21 cellular contexts compared by ENCODE assay signal in the genomic region with DNA sequence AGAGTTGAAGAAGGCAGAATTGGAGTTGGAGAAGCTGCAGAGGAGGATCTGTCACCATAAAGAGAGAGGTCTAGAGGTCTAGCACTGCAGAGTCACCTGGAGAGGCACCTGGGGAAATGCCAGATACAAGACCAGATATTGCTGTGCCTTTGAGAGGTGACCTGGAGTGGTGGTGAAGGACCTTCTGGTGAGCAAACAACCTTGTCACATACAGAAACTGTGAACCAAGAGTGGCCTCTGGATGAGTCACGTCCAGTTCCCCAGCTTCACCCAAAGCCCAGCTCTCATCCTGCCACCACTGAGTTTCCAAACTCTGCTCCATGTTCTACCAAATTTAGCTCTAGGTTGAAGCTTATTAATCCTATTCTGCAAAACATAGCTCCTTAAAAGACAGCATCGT.
DNase-seq lines count a peak whose midpoint lies in the region; ATAC-seq, FAIRE-seq and TF ChIP-seq lines count a peak whose summit lies in the region.
"Had no signal": no experiment of that assay in that cellular context is flagged by ENCODE, and none has a peak within 500 bp of the region (broad histone marks: within the 10 kb centered on the region; RNA-seq: fewer than 3 reads in every experiment).

No MANE protein-coding gene starts in this region.

- BruUV-seq in HepG2 (replicated peaks; lab: Mats Ljungman, UMichigan) (no TSS peak), endothelial cell of umbilical vein (replicated peaks; lab: Mats Ljungman, UMichigan) (no TSS peak)

- TF ChIP-seq RAD21 in HepG2 (CRISPR knock-in tag; IDR thresholded peaks at IDR 0.05) = no peak

- H3K36me3 ChIP-seq in right lobe of liver (no peaks in the 10 kb centered on the region), HepG2 (replicated peaks in 1 of 2; ENCODE audit: control insufficient read depth in 1 of 2, insufficient read depth in 2 of 2, low read length in 2 of 2) (no peaks in the 10 kb centered on the region), endothelial cell of umbilical vein (ENCODE audit: control insufficient read depth in 2 of 2, extremely low read depth in 1 of 2, insufficient read depth in 2 of 2, low read length in 2 of 2) (no peaks in the 10 kb centered on the region), upper lobe of right lung (no peaks in the 10 kb centered on the region), BE2C (no peaks in the 10 kb centered on the region)
- H3K36me3 ChIP-seq: BLaER1 treated with 17β-estradiol and CSF1 and Interleukin-3, amounts not matched to agents 10 nM and 100 nM had no signal

- FAIRE-seq in HepG2 (lab: Jason Lieb, UNC) (no peak), endothelial cell of umbilical vein (lab: Jason Lieb, UNC) (no peak)
- FAIRE-seq: A204.1, D721Med, G401.6, GM12891, GM19239 had no signal

- H3K4me1 ChIP-seq in right lobe of liver = peaks cover 0 to 11% (median 2%) of the 10 kb centered on the region in 4 donors
- no peaks in the 10 kb centered on the region for H3K4me1 ChIP-seq in HepG2 (ENCODE audit: insufficient read depth, low read length)
- H3K4me1 ChIP-seq in endothelial cell of umbilical vein (ENCODE audit: control insufficient read depth, extremely low read depth, insufficient read depth, low read length) = peaks cover 43% of the 10 kb centered on the region
- H3K4me1 ChIP-seq in upper lobe of right lung = peaks cover 7% of the 10 kb centered on the region
- H3K4me1 ChIP-seq in BE2C = no peaks in the 10 kb centered on the region
- H3K4me1 ChIP-seq: BLaER1 treated with 17β-estradiol and CSF1 and Interleukin-3, amounts not matched to agents 10 nM and 100 nM; Caco-2 had no signal

- DNase-seq in right lobe of liver = no peak
- DNase-seq in HepG2 (ENCODE audit: low spot score) = no peak
- no peak for DNase-seq in endothelial cell of umbilical vein (ENCODE audit: low read depth, low spot score)
- no peak for DNase-seq in upper lobe of right lung
- no peak for DNase-seq in cerebellum (ENCODE audit: low spot score)
- no peak for DNase-seq in BE2C
- DNase-seq: 8988T; ACHN; Caco-2; Calu3; CD4-positive, alpha-beta T cell; CD8-positive, alpha-beta T cell; DMS79 treated with DMSO at 0.1 percent for 48 hours; GF-D8 had no signal

- H4K20me1 ChIP-seq in HepG2 (ENCODE audit: insufficient read depth, low read length) (no peaks in the 10 kb centered on the region), endothelial cell of umbilical vein (replicated peaks; ENCODE audit: control insufficient read depth, extremely low read depth, insufficient read depth, low read length) (no peaks in the 10 kb centered on the region)
- H4K20me1 ChIP-seq: BLaER1 treated with 17β-estradiol and CSF1 and Interleukin-3, amounts not matched to agents 10 nM and 100 nM had no signal

- ATAC-seq in right lobe of liver = peak in 3 of 4 donors; percentile 28 to 82 (median 75)
- ATAC-seq in HepG2 = no peak
- peak; percentile 29 for ATAC-seq in upper lobe of right lung
- ATAC-seq: CD8-positive, alpha-beta T cell had no signal

- no peak overlapping the region for H3K4me2 ChIP-seq in HepG2 (ENCODE audit: low read depth, low read length)
- H3K4me2 ChIP-seq in endothelial cell of umbilical vein (ENCODE audit: insufficient read depth, low read length) = no peak overlapping the region
- H3K4me2 ChIP-seq: BLaER1 treated with 17β-estradiol and CSF1 and Interleukin-3, amounts not matched to agents 10 nM and 100 nM had no signal

- 66% methylated on average over 2 of the region's 2 CpGs for WGBS in right lobe of liver (ENCODE audit: insufficient coverage, low coverage, low lambda C conversion rate, missing lambda C conversion rate)
- 0% methylated on average over 1 of the region's 2 CpGs for WGBS in HepG2 (ENCODE audit: low lambda C conversion rate)

- POLR2A ChIA-PET in HepG2 (lab: Yijun Ruan, JAX) (no interaction called here), endothelial cell of umbilical vein (lab: Charles Lee) (no interaction called here)

- H3K4me3 ChIP-seq in right lobe of liver = no peak overlapping the region
- H3K4me3 ChIP-seq in HepG2 (replicated peaks in 1 of 3; ENCODE audit: insufficient read depth in 1 of 3, low read depth in 2 of 3, low read length in 3 of 3) = no peak overlapping the region
- no peak overlapping the region for H3K4me3 ChIP-seq in endothelial cell of umbilical vein (replicated peaks in 1 of 3; ENCODE audit: insufficient read depth in 1 of 3, low read depth in 1 of 3, low read length in 3 of 3)
- H3K4me3 ChIP-seq in upper lobe of right lung = no peak overlapping the region
- H3K4me3 ChIP-seq in BE2C (ENCODE audit: low read depth, low read length) = no peak overlapping the region
- H3K4me3 ChIP-seq: BLaER1 treated with 17β-estradiol and CSF1 and Interleukin-3, amounts not matched to agents 10 nM and 100 nM had no signal

- H3K79me2 ChIP-seq in HepG2 (ENCODE audit: insufficient read depth, low read length) (no peaks in the 10 kb centered on the region), endothelial cell of umbilical vein (ENCODE audit: control insufficient read depth, insufficient read depth, low read length) (no peaks in the 10 kb centered on the region)

- H3K27me3 ChIP-seq in right lobe of liver (no peaks in the 10 kb centered on the region), HepG2 (ENCODE audit: control insufficient read depth in 1 of 2, insufficient read depth in 2 of 2, low read length in 2 of 2) (no peaks in the 10 kb centered on the region), endothelial cell of umbilical vein (ENCODE audit: control insufficient read depth in 2 of 2, insufficient read depth in 2 of 2, low read length in 2 of 2) (no peaks in the 10 kb centered on the region), upper lobe of right lung (no peaks in the 10 kb centered on the region), BE2C (peaks cover 6% of the 10 kb centered on the region; the same call in 1 of the 2 replicates)
- H3K27me3 ChIP-seq: BLaER1 treated with 17β-estradiol and CSF1 and Interleukin-3, amounts not matched to agents 10 nM and 100 nM had no signal

- in situ Hi-C loops in HepG2 (cut with HindIII; ENCODE audit: extremely low pct_ligation_motif_present, low pct_unique_long_range_greater_than_20kb) = no loop called here

- CTCF ChIA-PET in HepG2 (lab: Yijun Ruan, JAX; ENCODE audit: low intra/inter-chr PET ratio, low total read pairs) (no interaction called here), endothelial cell of umbilical vein (lab: Charles Lee) (interaction anchor here (1.4 kb wide), 1 partner anchor 624 kb away, joined by 4 read pairs; no protein-coding TSS in a partner anchor)

- H3K27ac ChIP-seq in right lobe of liver (no peak overlapping the region), HepG2 (ENCODE audit: extremely low read length, insufficient read depth, low read length) (no peak overlapping the region), endothelial cell of umbilical vein (ENCODE audit: insufficient read depth, low read depth, low read length) (no peak overlapping the region), upper lobe of right lung (no peak overlapping the region)
- H3K27ac ChIP-seq: BLaER1 treated with 17β-estradiol and CSF1 and Interleukin-3, amounts not matched to agents 10 nM and 100 nM; C4-2B had no signal

- no peak overlapping the region for H2AFZ ChIP-seq in HepG2 (ENCODE audit: low read length)
- no peak overlapping the region for H2AFZ ChIP-seq in endothelial cell of umbilical vein (ENCODE audit: low read depth, low read length)

- H3K9me3 ChIP-seq in right lobe of liver = no peaks in the 10 kb centered on the region
- H3K9me3 ChIP-seq in HepG2 (ENCODE audit: low read length) = no peaks in the 10 kb centered on the region
- H3K9me3 ChIP-seq in endothelial cell of umbilical vein (replicated peaks; ENCODE audit: control insufficient read depth, insufficient read depth, low read length) = no peaks in the 10 kb centered on the region
- no peaks in the 10 kb centered on the region for H3K9me3 ChIP-seq in upper lobe of right lung
- H3K9me3 ChIP-seq in BE2C = no peaks in the 10 kb centered on the region
- H3K9me3 ChIP-seq: Caco-2 had no signal

- H3K9ac ChIP-seq in HepG2 (ENCODE audit: insufficient read depth, low read depth, low read length) (no peak overlapping the region), endothelial cell of umbilical vein (replicated peaks; ENCODE audit: extremely low read depth, insufficient read depth, low read length) (no peak overlapping the region)
- H3K9ac ChIP-seq: BLaER1 treated with 17β-estradiol and CSF1 and Interleukin-3, amounts not matched to agents 10 nM and 100 nM had no signal

- dilution Hi-C loops in endothelial cell of umbilical vein (cut with MboI; ENCODE audit: extremely low pct_ligation_motif_present, low sequenced_read_pairs) = no loop called here

- no peak for TF ChIP-seq POLR2A in right lobe of liver (IDR thresholded peaks at IDR 0.05)
- no peak for TF ChIP-seq POLR2A in HepG2 (IDR thresholded peaks at IDR 0.05; ENCODE audit: insufficient read depth in 1 of 2, low read depth in 2 of 2, low read length in 2 of 2)
- no peak for TF ChIP-seq POLR2A in endothelial cell of umbilical vein (IDR thresholded peaks at IDR 0.05; ENCODE audit: low read depth, low read length)

- TF ChIP-seq EP300 in HepG2 (IDR thresholded peaks at IDR 0.05; ENCODE audit: low read depth in 2 of 2, low read length in 2 of 2) = no peak
- no peak for TF ChIP-seq EP300 in HepG2 (CRISPR knock-in tag; IDR thresholded peaks at IDR 0.05; ENCODE audit: borderline replicate concordance)

- intact Hi-C loops in right lobe of liver (cut with DNase I) (no loop called here), HepG2 (cut with micrococcal nuclease; ENCODE audit: unreplicated experiment) (no loop called here), endothelial cell of umbilical vein (cut with micrococcal nuclease) (no loop called here), upper lobe of right lung (cut with DNase I) (no loop called here)

- no peak for TF ChIP-seq CTCF in right lobe of liver (IDR thresholded peaks at IDR 0.05)
- no peak for TF ChIP-seq CTCF in HepG2 (CRISPR knock-in tag; IDR thresholded peaks at IDR 0.05)
- no peak for TF ChIP-seq CTCF in endothelial cell of umbilical vein (IDR thresholded peaks at IDR 0.05; ENCODE audit: extremely low read depth in 1 of 2, insufficient read depth in 1 of 2, low read depth in 1 of 2, low read length in 2 of 2)
- no peak for TF ChIP-seq CTCF in upper lobe of right lung (IDR thresholded peaks at IDR 0.05)
- TF ChIP-seq CTCF in BE2C (IDR thresholded peaks at IDR 0.05; ENCODE audit: low read depth, low read length) = no peak

- no peaks in the 10 kb centered on the region for H3K9me1 ChIP-seq in endothelial cell of umbilical vein (replicated peaks; ENCODE audit: control insufficient read depth, extremely low read depth, insufficient read depth, low read length)

TF ChIP-seq in HepG2, 621 proteins besides CTCF, POLR2A, EP300 and RAD21 (continues in another document):
- no peak for TF ChIP-seq PRMT3 (CRISPR knock-in tag; IDR thresholded peaks at IDR 0.05; ENCODE audit: borderline replicate concordance, low read depth)

TF ChIP-seq in endothelial cell of umbilical vein, 7 proteins besides CTCF, POLR2A, EP300 and RAD21:
- no peak for TF ChIP-seq MYC (IDR thresholded peaks at IDR 0.05; ENCODE audit: low read depth, low read length)
- TF ChIP-seq FOS (IDR thresholded peaks at IDR 0.05; ENCODE audit: borderline replicate concordance, insufficient read depth, low read length) = peak; percentile 6
